ENCODE assay signal across 9 cellular contexts in the genomic region with DNA sequence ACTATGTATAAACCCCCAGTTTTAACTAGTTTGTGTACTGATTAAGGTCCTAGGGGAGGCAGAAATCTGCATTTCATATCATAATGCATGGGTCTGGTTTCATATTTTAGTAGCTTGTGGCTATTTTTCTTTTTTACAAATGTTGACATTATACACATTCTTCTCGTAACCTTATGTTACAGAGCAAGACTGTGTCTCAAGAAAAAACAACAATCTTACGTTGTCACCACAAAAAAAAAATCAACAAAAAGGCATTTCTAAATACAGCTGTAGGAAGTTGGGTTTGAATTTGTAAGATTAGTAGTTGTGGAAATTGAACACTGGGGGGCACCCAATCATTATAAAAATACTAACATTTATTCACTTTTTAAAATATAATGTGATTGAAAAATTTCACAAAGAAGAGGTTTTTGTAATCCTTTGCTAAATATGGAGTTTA. TPM values are rescaled to one million over a fixed set of nuclear protein-coding genes. Genes with fewer than 3 reads are reported as not detected.
DNase-seq lines count a peak whose midpoint lies in the region; ATAC-seq and TF ChIP-seq lines count a peak whose summit lies in the region.
"Had no signal": no experiment of that assay in that cellular context is flagged by ENCODE, and none has a peak within 500 bp of the region (broad histone marks: within the 10 kb centered on the region; RNA-seq: fewer than 3 reads in every experiment).

No MANE protein-coding gene starts in this region.

- DNase-seq in NCI-H1105 treated with DMSO at 0.1 percent for 48 hours (lab: John Stamatoyannopoulos, UW) (peak; percentile 27), NCI-H1105 (lab: John Stamatoyannopoulos, UW) (no peak), NCI-H1694 (lab: John Stamatoyannopoulos, UW) (peak; percentile 5), dorsolateral prefrontal cortex (no peak), retinal pigment epithelial cell (ENCODE audit: low read depth) (no peak)
- no peak for DNase-seq in stimulated activated naive CD4-positive, alpha-beta T cell treated with Interleukin-2 at 50 U/mL for 16 hours (lab: John Stamatoyannopoulos, UW)
- no peak for DNase-seq in activated T-cell treated with anti-CD3 and anti-CD28 coated beads, Interleukin-2, amount 50 U/mL, for 48 hours
- DNase-seq: gastrocnemius medialis had no signal

- ATAC-seq in GM19395 (IDR thresholded peaks at IDR 0.05; ENCODE audit: unreplicated experiment), result no peak
- ATAC-seq: gastrocnemius medialis had no signal

- H3K4me3 ChIP-seq in dorsolateral prefrontal cortex (peak overlapping the region in 2 of 59 donors; percentile 9 to 20), retinal pigment epithelial cell (ENCODE audit: low read length) (no peak overlapping the region)
- H3K4me3 ChIP-seq: gastrocnemius medialis had no signal

- peak in 53 of 56 donors; percentile 17 to 66 (median 43) for TF ChIP-seq CTCF in dorsolateral prefrontal cortex (IDR thresholded peaks at IDR 0.05 in 54 of 56, conservative IDR thresholded peaks at IDR 0.05 in 2 of 56; ENCODE audit: low read depth in 1 of 56, partially characterized antibody in 56 of 56)
- TF ChIP-seq CTCF in retinal pigment epithelial cell (conservative IDR thresholded peaks at IDR 0.05; ENCODE audit: low read depth, low read length), result peak; percentile 46

- H3K27ac ChIP-seq in dorsolateral prefrontal cortex, result no peak overlapping the region
- H3K27ac ChIP-seq: gastrocnemius medialis had no signal

- intact Hi-C loops in dorsolateral prefrontal cortex (cut with DNase I), result no loop called here

- H3K27me3 ChIP-seq in dorsolateral prefrontal cortex, result no peaks in the 10 kb centered on the region
- H3K27me3 ChIP-seq: gastrocnemius medialis had no signal

RNA-seq across cellular contexts. Expression of a gene that starts 17.9 kb away (rescaled TPM):
- 100 to 1,000 TPM in 3 of 120 experiments, 10 to 100 TPM in 117; 44.6 to 110 (median 64.5) TPM for total RNA-seq in dorsolateral prefrontal cortex

RNA-seq across cellular contexts. Expression of a gene that starts 18.2 kb away (rescaled TPM):
- total RNA-seq in dorsolateral prefrontal cortex, result 10 to 100 TPM; 32.6 to 75.9 (median 53.3) TPM

Comparison
In these comparisons a context has a peak if more than half of its experiments do, and no peak if none do; other contexts are left out.
1. DNase-seq: peak in NCI-H1105 treated with DMSO at 0.1 percent for 48 hours (single experiment) and NCI-H1694 (single experiment); none in NCI-H1105 (single experiment), dorsolateral prefrontal cortex (0 of 10), retinal pigment epithelial cell (single experiment), stimulated activated naive CD4-positive, alpha-beta T cell treated with Interleukin-2 at 50 U/mL for 16 hours (single experiment) and activated T-cell treated with anti-CD3 and anti-CD28 coated beads, Interleukin-2, amount 50 U/mL, for 48 hours (0 of 2).